In genomic region chr10:5977471-5978370, GRCh38 we compare ENCODE assay signal across 8 cellular contexts. TPM values are rescaled to one million over a fixed set of nuclear protein-coding genes. Genes with fewer than 3 reads are reported as not detected.
DNase-seq lines count a peak whose midpoint lies in the region; ATAC-seq and TF ChIP-seq lines count a peak whose summit lies in the region.

TSS of gene IL15RA (minus strand) at chr10:5977543. CDS start at chr10:5977492, 51 bp downstream.

- no peaks in the 10 kb centered on the region for H3K27me3 Mint-ChIP-seq in central memory CD8-positive, alpha-beta T cell

- peak within 1 kb of the TSS; percentile 77 for H3K4me3 ChIP-seq in H7 (ENCODE audit: insufficient read depth, low read depth, low read length)

- DNase-seq in H7 = peak; percentile 87
- peak; percentile 81 for DNase-seq in M059J (ENCODE audit: low read depth)
- DNase-seq in central memory CD8-positive, alpha-beta T cell (ENCODE audit: low spot score in 2 of 2) = peak; percentile 59 to 69
- DNase-seq in left kidney (ENCODE audit: low read depth, low spot score) = peak; percentile 79
- DNase-seq in stimulated activated CD4-positive, alpha-beta T cell treated with anti-CD3 and anti-CD28 coated beads, Interleukin-2, amount 100 ng/mL, for 48 hours = peak; percentile 76 to 79
- DNase-seq in NCI-H1694 (lab: John Stamatoyannopoulos, UW) = no peak

- H3K4me3 Mint-ChIP-seq in central memory CD8-positive, alpha-beta T cell = peak within 1 kb of the TSS; percentile 92

- H3K9me3 Mint-ChIP-seq in central memory CD8-positive, alpha-beta T cell = no peaks in the 10 kb centered on the region

- peaks cover 32% of the 10 kb centered on the region for H3K27me3 ChIP-seq in H7 (ENCODE audit: control insufficient read depth, insufficient read depth, low read length)

- no peaks in the 10 kb centered on the region for H3K36me3 ChIP-seq in H7 (replicated peaks; ENCODE audit: control insufficient read depth, insufficient read depth, low read length)

- H3K36me3 Mint-ChIP-seq in central memory CD8-positive, alpha-beta T cell (ENCODE audit: insufficient read depth) = peaks cover 1% of the 10 kb centered on the region

- peak; percentile 40 for TF ChIP-seq CTCF in GM12873 (IDR thresholded peaks at IDR 0.05; ENCODE audit: insufficient read depth, low read depth, low read length, missing control alignments)

- peaks cover 31% of the 10 kb centered on the region for H3K4me1 Mint-ChIP-seq in central memory CD8-positive, alpha-beta T cell

- peak; percentile 79 to 81 for ATAC-seq in activated CD4-positive, CD25-positive, alpha-beta regulatory T cell treated with anti-CD3 and anti-CD28 coated beads, Interleukin-2, amount 50 U/mL, for 24 hours
- peak; percentile 85 for ATAC-seq in central memory CD8-positive, alpha-beta T cell (replicated peaks; ENCODE audit: extremely low read depth, poor library complexity, severe bottlenecking)

- H3K27ac Mint-ChIP-seq in central memory CD8-positive, alpha-beta T cell (ENCODE audit: low read depth) = peak within 1 kb of the TSS; percentile 89

RNA-seq across cellular contexts. Expression of gene IL15RA, which starts in this region (rescaled TPM):
- 1.1 and 2.0 TPM in 2 replicates for total RNA-seq in H7 (2014; rRNA removed; shearing (Covaris generic))
- total RNA-seq in M059J (2014; rRNA removed; shearing (Covaris generic)) = 14.9 and 26.3 TPM in 2 replicates
